ENCODE assay signal across 7 cellular contexts in genomic region chr3:49104052-49104426, GRCh38. TPM values are rescaled to one million over a fixed set of nuclear protein-coding genes. Genes with fewer than 3 reads are reported as not detected.
A peak's percentile ranks its signal among the peaks of the same experiment; 100 is the strongest.
DNase-seq lines count a peak whose midpoint lies in the region; ATAC-seq, FAIRE-seq and TF ChIP-seq lines count a peak whose summit lies in the region.

No MANE protein-coding gene starts in this region.

- H3K27ac ChIP-seq in HUES48 (ENCODE audit: low read depth, low read length) (peak overlapping the region; percentile 98), keratinocyte (ENCODE audit: control insufficient read depth, insufficient read depth, low read length) (peak overlapping the region; percentile 71), stomach (peak overlapping the region; percentile 84 to 92 (median 87))

- H3K4me2 ChIP-seq in keratinocyte (ENCODE audit: control insufficient read depth, extremely low read depth, insufficient read depth, low read depth, low read length) = peak overlapping the region; percentile 92

- WGBS in stomach, 5 donors = 2 to 7% (median 2%) methylated on average over 8 of the region's 8 CpGs

- no peaks in the 10 kb centered on the region for H3K27me3 ChIP-seq in HUES48 (ENCODE audit: control insufficient read depth, insufficient read depth, low read length)
- no peaks in the 10 kb centered on the region for H3K27me3 ChIP-seq in keratinocyte (ENCODE audit: control insufficient read depth, extremely low read depth, insufficient read depth, low read length)
- H3K27me3 ChIP-seq in stomach = no peaks in the 10 kb centered on the region

- FAIRE-seq in keratinocyte (lab: Jason Lieb, UNC) = no peak

- peak overlapping the region; percentile 90 for H3K4me3 ChIP-seq in HUES48 (ENCODE audit: low read depth, low read length)
- H3K4me3 ChIP-seq in keratinocyte (ENCODE audit: control insufficient read depth in 2 of 3, extremely low read depth in 1 of 3, insufficient read depth in 2 of 3, low read depth in 1 of 3, low read length in 3 of 3) = peak overlapping the region; percentile 77 to 95 (median 80)
- peak overlapping the region; percentile 87 to 96 (median 88) for H3K4me3 ChIP-seq in stomach

- H3K4me1 Mint-ChIP-seq in activated naive CD8-positive, alpha-beta T cell treated with anti-CD3 and anti-CD28 coated beads for 36 hours = peaks cover 23% of the 10 kb centered on the region

- no peaks in the 10 kb centered on the region for H3K27me3 Mint-ChIP-seq in activated naive CD8-positive, alpha-beta T cell treated with anti-CD3 and anti-CD28 coated beads for 36 hours

- TF ChIP-seq CTCF in keratinocyte (optimal IDR thresholded peaks at IDR 0.05 in 1 of 3, IDR thresholded peaks at IDR 0.05 in 1 of 3, conservative IDR thresholded peaks at IDR 0.05 in 1 of 3; ENCODE audit: extremely low read depth in 1 of 3, insufficient read depth in 2 of 3, low read length in 3 of 3) (no peak), stomach (IDR thresholded peaks at IDR 0.05) (no peak)

- H3K36me3 Mint-ChIP-seq in activated naive CD8-positive, alpha-beta T cell treated with anti-CD3 and anti-CD28 coated beads for 36 hours = peaks cover 31% of the 10 kb centered on the region

- 0 out of 2 replicates have a peak, but pooled peaks cover 4% of the 10 kb centered on the region for H3K4me1 ChIP-seq in HUES48 (ENCODE audit: control insufficient read depth, insufficient read depth, low read length)
- peaks cover 7% of the 10 kb centered on the region for H3K4me1 ChIP-seq in keratinocyte (ENCODE audit: control insufficient read depth, extremely low read depth, insufficient read depth, low read length)
- peaks cover 18 to 35% (median 28%) of the 10 kb centered on the region in 4 donors for H3K4me1 ChIP-seq in stomach

- H3K9me3 ChIP-seq in HUES48 (ENCODE audit: control insufficient read depth, insufficient read depth, low read length) (no peaks in the 10 kb centered on the region), keratinocyte (ENCODE audit: control insufficient read depth, low read depth, low read length) (no peaks in the 10 kb centered on the region), stomach (no peaks in the 10 kb centered on the region)

- H4K20me1 ChIP-seq in keratinocyte (ENCODE audit: control insufficient read depth, extremely low read depth, insufficient read depth, low read length) = no peaks in the 10 kb centered on the region

- TF ChIP-seq POLR2A in stomach (IDR thresholded peaks at IDR 0.05) = no peak

- DNase-seq in activated naive CD8-positive, alpha-beta T cell treated with anti-CD3 and anti-CD28 coated beads for 36 hours = no peak
- DNase-seq in keratinocyte (ENCODE audit: low read depth, low spot score) = no peak
- no peak for DNase-seq in stomach
- DNase-seq in germinal center (ENCODE audit: low spot score) = no peak

- peak overlapping the region; percentile 97 for H3K4me3 Mint-ChIP-seq in activated naive CD8-positive, alpha-beta T cell treated with anti-CD3 and anti-CD28 coated beads for 36 hours

- intact Hi-C loops in stomach (cut with DNase I; ENCODE audit: low total_unique reads) = no loop called here

- H3K9me1 ChIP-seq in keratinocyte (ENCODE audit: control insufficient read depth, extremely low read depth, insufficient read depth, low read length) = no peaks in the 10 kb centered on the region

- peak overlapping the region; percentile 97 for H2AFZ ChIP-seq in keratinocyte (ENCODE audit: control insufficient read depth, low read length)

- H3K79me2 ChIP-seq in keratinocyte (ENCODE audit: control insufficient read depth, insufficient read depth, low read length) = peaks cover 16% of the 10 kb centered on the region

- H3K9ac ChIP-seq in HUES48 (ENCODE audit: low read depth, low read length) (peak overlapping the region; percentile 96), keratinocyte (ENCODE audit: control insufficient read depth, extremely low read depth, insufficient read depth, low read length) (peak overlapping the region; percentile 86)

- no peaks in the 10 kb centered on the region for H3K9me3 Mint-ChIP-seq in activated naive CD8-positive, alpha-beta T cell treated with anti-CD3 and anti-CD28 coated beads for 36 hours

- H3K27ac Mint-ChIP-seq in activated naive CD8-positive, alpha-beta T cell treated with anti-CD3 and anti-CD28 coated beads for 36 hours = peak overlapping the region; percentile 94

- dilution Hi-C loops in keratinocyte (cut with MboI; ENCODE audit: extremely low pct_ligation_motif_present, low sequenced_read_pairs) = no loop called here

- no peak for TF ChIP-seq EP300 in stomach (IDR thresholded peaks at IDR 0.05)

- H3K36me3 ChIP-seq in HUES48 (ENCODE audit: control insufficient read depth, insufficient read depth, low read length) (peaks cover 66% of the 10 kb centered on the region), keratinocyte (ENCODE audit: control insufficient read depth in 2 of 2, extremely low read depth in 1 of 2, insufficient read depth in 2 of 2, low read length in 2 of 2) (peaks cover 31 to 39% of the 10 kb centered on the region in 2 experiments), stomach (peaks cover 41 to 76% (median 66%) of the 10 kb centered on the region in 4 donors)

- ATAC-seq in HG02642 (IDR thresholded peaks at IDR 0.05; ENCODE audit: poor library complexity, unreplicated experiment) (no peak), HG03457 (IDR thresholded peaks at IDR 0.05; ENCODE audit: unreplicated experiment) (no peak)

RNA-seq across cellular contexts. Expression of gene QARS1, which starts 0.5 kb away (rescaled TPM):
- total RNA-seq in activated naive CD8-positive, alpha-beta T cell treated with anti-CD3 and anti-CD28 coated beads for 36 hours = 100 to 1,000 TPM; 252 to 272 TPM
- 131 to 177 TPM (median 162 TPM) in 3 replicates for polyA plus RNA-seq in keratinocyte
- 138 TPM for polyA plus RNA-seq in keratinocyte (2011; ENCODE audit: low read depth)
- polyA plus RNA-seq in keratinocyte (2011; cell fraction: cytosol; rRNA removed) = 93.9 and 130 TPM in 2 replicates
- 323 and 380 TPM in 2 replicates for polyA plus RNA-seq in keratinocyte (2011; cell fraction: nucleus; rRNA removed)
- 145 and 197 TPM in 2 replicates for polyA plus RNA-seq in keratinocyte (2012; ENCODE audit: low replicate concordance)
- 135 to 414 TPM (median 182 TPM) in 3 replicates for polyA minus RNA-seq in keratinocyte
- 87.5 TPM for polyA minus RNA-seq in keratinocyte (2011; cell fraction: cytosol; rRNA and poly(A)+ RNA removed)
- polyA minus RNA-seq in keratinocyte (2011; cell fraction: nucleus; rRNA and poly(A)+ RNA removed) = 154 and 187 TPM in 2 replicates
- 100 to 1,000 TPM; 151 to 418 (median 217) TPM for total RNA-seq in stomach
- 100 to 1,000 TPM; 241 to 303 (median 265) TPM for polyA plus RNA-seq in stomach

RNA-seq across cellular contexts. Expression of gene QRICH1, which starts 10.2 kb away (rescaled TPM):
- total RNA-seq in activated naive CD8-positive, alpha-beta T cell treated with anti-CD3 and anti-CD28 coated beads for 36 hours = 100 to 1,000 TPM; 126 to 127 TPM
- polyA plus RNA-seq in keratinocyte (60.4 to 79.5 TPM (median 71.2 TPM) in 3 replicates), stomach (10 to 100 TPM; 16.1 to 29.7 (median 19.4) TPM)
- polyA plus RNA-seq in keratinocyte (2011; ENCODE audit: low read depth) = 130 TPM
- 40.7 and 58.7 TPM in 2 replicates for polyA plus RNA-seq in keratinocyte (2011; cell fraction: cytosol; rRNA removed)
- polyA plus RNA-seq in keratinocyte (2011; cell fraction: nucleus; rRNA removed) = 156 and 179 TPM in 2 replicates
- polyA plus RNA-seq in keratinocyte (2012; ENCODE audit: low replicate concordance) = 35.9 and 38.4 TPM in 2 replicates
- polyA minus RNA-seq in keratinocyte = 89.7 to 118 TPM (median 101 TPM) in 3 replicates
- 70.0 TPM for polyA minus RNA-seq in keratinocyte (2011; cell fraction: cytosol; rRNA and poly(A)+ RNA removed)
- polyA minus RNA-seq in keratinocyte (2011; cell fraction: nucleus; rRNA and poly(A)+ RNA removed) = 35.2 and 61.8 TPM in 2 replicates
- 100 to 1,000 TPM in 1 of 5 donors, 10 to 100 TPM in 4; 27.2 to 105 (median 63.4) TPM for total RNA-seq in stomach

RNA-seq across cellular contexts. Expression of gene USP19, which starts 16.6 kb away (rescaled TPM):
- 10 to 100 TPM; 50.8 to 55.5 TPM for total RNA-seq in activated naive CD8-positive, alpha-beta T cell treated with anti-CD3 and anti-CD28 coated beads for 36 hours
- polyA plus RNA-seq in keratinocyte (21.2 to 31.5 TPM (median 23.1 TPM) in 3 replicates), stomach (10 to 100 TPM; 15.6 to 16.6 (median 15.7) TPM)
- polyA plus RNA-seq in keratinocyte (2011; ENCODE audit: low read depth) = 35.5 TPM
- 13.6 and 18.6 TPM in 2 replicates for polyA plus RNA-seq in keratinocyte (2011; cell fraction: cytosol; rRNA removed)
- polyA plus RNA-seq in keratinocyte (2011; cell fraction: nucleus; rRNA removed) = 45.9 and 55.6 TPM in 2 replicates
- polyA plus RNA-seq in keratinocyte (2012; ENCODE audit: low replicate concordance) = 18.7 and 20.6 TPM in 2 replicates
- polyA minus RNA-seq in keratinocyte = 53.1 to 71.7 TPM (median 68.1 TPM) in 3 replicates
- 28.0 TPM for polyA minus RNA-seq in keratinocyte (2011; cell fraction: cytosol; rRNA and poly(A)+ RNA removed)
- polyA minus RNA-seq in keratinocyte (2011; cell fraction: nucleus; rRNA and poly(A)+ RNA removed) = 38.9 and 46.4 TPM in 2 replicates
- 10 to 100 TPM; 21.6 to 77.2 (median 57.1) TPM for total RNA-seq in stomach

RNA-seq across cellular contexts. Expression of gene LAMB2, which starts 28.8 kb away (rescaled TPM):
- total RNA-seq in activated naive CD8-positive, alpha-beta T cell treated with anti-CD3 and anti-CD28 coated beads for 36 hours = not detected
- polyA plus RNA-seq in keratinocyte (108 to 193 TPM (median 127 TPM) in 3 replicates), stomach (100 to 1,000 TPM; 198 to 333 (median 200) TPM)
- polyA plus RNA-seq in keratinocyte (2011; ENCODE audit: low read depth) = 71.7 TPM
- polyA plus RNA-seq in keratinocyte (2011; cell fraction: cytosol; rRNA removed) = 17.9 and 28.8 TPM in 2 replicates
- 704 and 806 TPM in 2 replicates for polyA plus RNA-seq in keratinocyte (2011; cell fraction: nucleus; rRNA removed)
- 81.7 and 115 TPM in 2 replicates for polyA plus RNA-seq in keratinocyte (2012; ENCODE audit: low replicate concordance)
- 267 to 518 TPM (median 288 TPM) in 3 replicates for polyA minus RNA-seq in keratinocyte
- 56.4 TPM for polyA minus RNA-seq in keratinocyte (2011; cell fraction: cytosol; rRNA and poly(A)+ RNA removed)
- polyA minus RNA-seq in keratinocyte (2011; cell fraction: nucleus; rRNA and poly(A)+ RNA removed) = 307 and 309 TPM in 2 replicates
- total RNA-seq in stomach = 100 to 1,000 TPM; 195 to 578 (median 552) TPM
